In genomic region chr2:231461516-231461971, GRCh38 we compare ENCODE assay signal across 2 cellular contexts.
TF ChIP-seq lines count a peak whose summit lies in the region.

No MANE protein-coding gene starts in this region.

TF ChIP-seq in SK-N-SH, 30 proteins besides CTCF, POLR2A, EP300 and RAD21 (continued from another document):
- TF ChIP-seq, protein P1, sequence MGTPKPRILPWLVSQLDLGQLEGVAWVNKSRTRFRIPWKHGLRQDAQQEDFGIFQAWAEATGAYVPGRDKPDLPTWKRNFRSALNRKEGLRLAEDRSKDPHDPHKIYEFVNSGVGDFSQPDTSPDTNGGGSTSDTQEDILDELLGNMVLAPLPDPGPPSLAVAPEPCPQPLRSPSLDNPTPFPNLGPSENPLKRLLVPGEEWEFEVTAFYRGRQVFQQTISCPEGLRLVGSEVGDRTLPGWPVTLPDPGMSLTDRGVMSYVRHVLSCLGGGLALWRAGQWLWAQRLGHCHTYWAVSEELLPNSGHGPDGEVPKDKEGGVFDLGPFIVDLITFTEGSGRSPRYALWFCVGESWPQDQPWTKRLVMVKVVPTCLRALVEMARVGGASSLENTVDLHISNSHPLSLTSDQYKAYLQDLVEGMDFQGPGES (IDR thresholded peaks at IDR 0.05; ENCODE audit: low read depth, low read length), result no peak
- TF ChIP-seq FOXJ3 (CRISPR knock-in tag; IDR thresholded peaks at IDR 0.05), result no peak
- no peak for TF ChIP-seq REST (IDR thresholded peaks at IDR 0.05; ENCODE audit: low read depth, low read length)
- TF ChIP-seq ZBTB33 (IDR thresholded peaks at IDR 0.05; ENCODE audit: borderline replicate concordance, low read depth), result no peak
- TF ChIP-seq GABPA (IDR thresholded peaks at IDR 0.05; ENCODE audit: low read depth), result no peak
- TF ChIP-seq, protein P2, sequence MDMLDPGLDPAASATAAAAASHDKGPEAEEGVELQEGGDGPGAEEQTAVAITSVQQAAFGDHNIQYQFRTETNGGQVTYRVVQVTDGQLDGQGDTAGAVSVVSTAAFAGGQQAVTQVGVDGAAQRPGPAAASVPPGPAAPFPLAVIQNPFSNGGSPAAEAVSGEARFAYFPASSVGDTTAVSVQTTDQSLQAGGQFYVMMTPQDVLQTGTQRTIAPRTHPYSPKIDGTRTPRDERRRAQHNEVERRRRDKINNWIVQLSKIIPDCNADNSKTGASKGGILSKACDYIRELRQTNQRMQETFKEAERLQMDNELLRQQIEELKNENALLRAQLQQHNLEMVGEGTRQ (IDR thresholded peaks at IDR 0.05; ENCODE audit: borderline replicate concordance, low read depth, low read length), result no peak
- no peak for TF ChIP-seq TEAD4 (IDR thresholded peaks at IDR 0.05; ENCODE audit: borderline replicate concordance, insufficient read depth)
- no peak for TF ChIP-seq RFX5 (IDR thresholded peaks at IDR 0.05; ENCODE audit: low read length)
- TF ChIP-seq, protein P3, sequence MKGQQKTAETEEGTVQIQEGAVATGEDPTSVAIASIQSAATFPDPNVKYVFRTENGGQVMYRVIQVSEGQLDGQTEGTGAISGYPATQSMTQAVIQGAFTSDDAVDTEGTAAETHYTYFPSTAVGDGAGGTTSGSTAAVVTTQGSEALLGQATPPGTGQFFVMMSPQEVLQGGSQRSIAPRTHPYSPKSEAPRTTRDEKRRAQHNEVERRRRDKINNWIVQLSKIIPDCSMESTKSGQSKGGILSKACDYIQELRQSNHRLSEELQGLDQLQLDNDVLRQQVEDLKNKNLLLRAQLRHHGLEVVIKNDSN (IDR thresholded peaks at IDR 0.05; ENCODE audit: borderline replicate concordance, low read depth), result no peak
- no peak for TF ChIP-seq SIN3A (IDR thresholded peaks at IDR 0.05; ENCODE audit: borderline replicate concordance, low read depth, low read length)
- no peak for TF ChIP-seq RCOR1 (IDR thresholded peaks at IDR 0.05; ENCODE audit: low read length)
- TF ChIP-seq EZH2phosphoT487 (IDR thresholded peaks at IDR 0.05; ENCODE audit: borderline replicate concordance, low read depth), result no peak
- TF ChIP-seq ELF1 (IDR thresholded peaks at IDR 0.05), result no peak
- no peak for TF ChIP-seq RXRA (IDR thresholded peaks at IDR 0.05; ENCODE audit: borderline replicate concordance, low read depth)
TF ChIP-seq in SK-N-SH: peak in this region for 0.

TF ChIP-seq in SK-N-SH treated with all-trans-retinoic acid at 6 μM for 48 hours, 23 proteins besides CTCF, POLR2A, EP300 and RAD21 (continued from another document):
- TF ChIP-seq TSHZ2 (CRISPR knock-in tag; IDR thresholded peaks at IDR 0.05) (no peak), ARNTL (CRISPR knock-in tag; IDR thresholded peaks at IDR 0.05; ENCODE audit: borderline replicate concordance, low read depth) (no peak), OSR1 (CRISPR knock-in tag; IDR thresholded peaks at IDR 0.05) (no peak), GLIS3 (CRISPR knock-in tag; IDR thresholded peaks at IDR 0.05) (no peak), POU6F1 (CRISPR knock-in tag; IDR thresholded peaks at IDR 0.05; ENCODE audit: borderline replicate concordance, low read depth) (no peak), PPARA (CRISPR knock-in tag; IDR thresholded peaks at IDR 0.05; ENCODE audit: borderline replicate concordance) (no peak), ZNF565 (CRISPR knock-in tag; conservative IDR thresholded peaks at IDR 0.05; ENCODE audit: low read depth) (no peak), ZFP3 (CRISPR knock-in tag; IDR thresholded peaks at IDR 0.05) (no peak)
TF ChIP-seq in SK-N-SH treated with all-trans-retinoic acid at 6 μM for 48 hours: peak in this region for 0.
